Comparison of ENCODE assay signal across 9 cellular contexts in the genomic region with DNA sequence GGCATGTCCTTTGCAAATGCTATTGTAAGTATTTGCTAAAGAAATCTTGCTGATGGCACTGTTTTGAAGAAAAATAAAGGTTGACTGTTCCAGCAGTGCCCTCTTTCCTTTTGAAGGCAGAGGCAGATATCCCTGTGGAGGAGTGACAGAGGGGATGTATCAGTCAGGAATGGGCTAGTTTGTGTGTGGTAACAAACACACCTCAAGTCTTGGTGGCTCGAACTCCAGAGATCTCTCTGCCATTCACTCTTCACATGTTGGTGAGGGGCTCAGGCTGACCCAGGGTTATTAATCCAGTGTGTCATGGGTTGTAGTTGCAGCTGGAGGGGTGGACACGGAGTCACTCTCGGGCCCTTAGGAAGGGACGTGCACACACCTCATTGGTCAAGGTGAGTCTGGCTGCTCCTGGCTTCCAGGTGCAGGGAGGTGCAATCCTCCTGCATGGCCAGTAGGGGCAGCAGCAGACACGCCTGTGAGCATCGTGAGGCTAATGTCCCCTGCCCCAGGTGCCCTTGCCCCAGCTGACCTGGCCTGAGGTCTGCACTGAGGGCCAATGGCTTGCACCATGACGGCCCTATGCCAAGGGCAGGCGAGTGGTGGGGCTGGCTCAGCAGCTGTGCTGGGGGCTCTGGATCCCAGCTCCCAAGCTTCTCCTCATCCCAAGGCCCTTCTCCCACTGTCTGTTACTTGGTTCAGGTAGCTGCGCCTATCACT.
DNase-seq lines count a peak whose midpoint lies in the region; TF ChIP-seq lines count a peak whose summit lies in the region.
"Had no signal": no experiment of that assay in that cellular context is flagged by ENCODE, and none has a peak within 500 bp of the region (broad histone marks: within the 10 kb centered on the region; RNA-seq: fewer than 3 reads in every experiment).

No MANE protein-coding gene starts in this region.

- H3K36me3 Mint-ChIP-seq in osteocyte (ENCODE audit: unreplicated experiment): no peaks in the 10 kb centered on the region

- DNase-seq in Daoy (ENCODE audit: low read depth) (peak; percentile 23), HPDE6-E6E7 (ENCODE audit: extremely low spot score) (peak; percentile 53), breast epithelium (ENCODE audit: low spot score in 2 of 2) (no peak), osteocyte (ENCODE audit: extremely low spot score, unreplicated experiment) (no peak), NOMO-1 treated with dmso at 0.1 percent for 144 hours (lab: John Stamatoyannopoulos, UW; ENCODE audit: unreplicated experiment) (no peak), NCI-H2107 (lab: John Stamatoyannopoulos, UW) (no peak), NCI-H774 (lab: John Stamatoyannopoulos, UW) (no peak), mucosa of gallbladder (ENCODE audit: low spot score) (no peak)

- intact Hi-C loops in breast epithelium (cut with DNase I; ENCODE audit: low total_unique reads): no loop called here

- peak overlapping the region; percentile 43 to 56 for H3K27ac ChIP-seq in breast epithelium

- H3K4me3 Mint-ChIP-seq in osteocyte (ENCODE audit: unreplicated experiment): no peak overlapping the region
- H3K4me3 Mint-ChIP-seq: central memory CD8-positive, alpha-beta T cell had no signal

- H3K36me3 ChIP-seq in breast epithelium: no peaks in the 10 kb centered on the region

- H3K4me1 Mint-ChIP-seq in osteocyte (ENCODE audit: unreplicated experiment): no peaks in the 10 kb centered on the region
- H3K4me1 Mint-ChIP-seq: central memory CD8-positive, alpha-beta T cell had no signal

- H3K4me1 ChIP-seq in breast epithelium: no peaks in the 10 kb centered on the region

- no peak overlapping the region for H3K27ac Mint-ChIP-seq in osteocyte (ENCODE audit: unreplicated experiment)

- no peak overlapping the region for H3K4me3 ChIP-seq in breast epithelium

- TF ChIP-seq CTCF in breast epithelium (IDR thresholded peaks at IDR 0.05) (peak in 2 of 3 donors; percentile 30 to 38), osteocyte (IDR thresholded peaks at IDR 0.05) (peak; percentile 39)

- no peaks in the 10 kb centered on the region for H3K27me3 ChIP-seq in breast epithelium

- H3K9me3 ChIP-seq in breast epithelium: no peaks in the 10 kb centered on the region

- no peaks in the 10 kb centered on the region for H3K9me3 Mint-ChIP-seq in osteocyte (ENCODE audit: unreplicated experiment)
- H3K9me3 Mint-ChIP-seq: central memory CD8-positive, alpha-beta T cell had no signal

- peaks cover 2% of the 10 kb centered on the region for H3K27me3 Mint-ChIP-seq in osteocyte (ENCODE audit: unreplicated experiment)

- no peak for TF ChIP-seq POLR2A in breast epithelium (IDR thresholded peaks at IDR 0.05)

Comparison
In these comparisons a context has a peak if more than half of its experiments do, and no peak if none do; other contexts are left out.
1. DNase-seq: peak in Daoy (single experiment) and HPDE6-E6E7 (single experiment); none in breast epithelium (0 of 2), osteocyte (single experiment), NOMO-1 treated with dmso at 0.1 percent for 144 hours (single experiment), NCI-H2107 (single experiment), NCI-H774 (single experiment) and mucosa of gallbladder (single experiment).